ENCODE assay signal across 24 cellular contexts in the genomic region with DNA sequence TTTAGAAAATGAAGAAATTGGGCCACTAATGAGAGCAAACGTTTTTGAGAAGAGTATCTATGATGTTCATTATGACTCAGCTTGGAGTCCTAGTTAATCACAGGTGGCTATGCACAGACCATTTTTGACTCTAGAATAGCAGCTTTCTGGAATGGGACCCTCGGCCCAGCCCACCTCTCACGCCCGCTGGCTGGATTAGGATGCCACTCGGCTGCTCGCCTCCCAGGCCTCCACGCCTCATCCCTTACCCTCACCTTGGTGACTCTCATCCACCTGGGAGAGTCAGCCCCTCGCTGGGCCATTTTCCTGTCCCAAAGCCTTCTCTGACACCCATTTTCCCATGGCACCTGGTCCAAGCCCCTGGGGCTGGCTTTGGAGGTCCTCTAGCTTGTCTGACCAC.
"Had no signal": no experiment of that assay in that cellular context is flagged by ENCODE, and none has a peak within 500 bp of the region (broad histone marks: within the 10 kb centered on the region; RNA-seq: fewer than 3 reads in every experiment).

No MANE protein-coding gene starts in this region.

- H3K27me3 ChIP-seq: MG63 had no signal

- DNase-seq: IMR-90, Karpas-422, KG1, MG63, NCI-H1092, NCI-H1105 treated with DMSO at 0.1 percent for 48 hours, NCI-H1417 treated with DMSO at 0.1 percent for 48 hours, NCI-H146, NCI-H1694 treated with DMSO at 0.1 percent for 48 hours, NCI-H1930, NCI-H2081, NCI-H2171, NCI-H226, NCI-H446, NCI-H510A, NCI-H69, NCI-H774, Right ventricle myocardium superior, RPMI8226, SIG-M5 had no signal

- H3K4me1 ChIP-seq: SJSA1 had no signal

- ATAC-seq: HepG2 had no signal

- FAIRE-seq: HepG2, RCC 7860 had no signal

- H3K4me3 ChIP-seq: MG63, SJSA1, SK-N-MC had no signal

- H3K27ac ChIP-seq: SJSA1, SK-N-MC had no signal

- H3K9me3 ChIP-seq: MG63, SJSA1 had no signal

- H3K36me3 ChIP-seq: SJSA1 had no signal
